In the genomic region with DNA sequence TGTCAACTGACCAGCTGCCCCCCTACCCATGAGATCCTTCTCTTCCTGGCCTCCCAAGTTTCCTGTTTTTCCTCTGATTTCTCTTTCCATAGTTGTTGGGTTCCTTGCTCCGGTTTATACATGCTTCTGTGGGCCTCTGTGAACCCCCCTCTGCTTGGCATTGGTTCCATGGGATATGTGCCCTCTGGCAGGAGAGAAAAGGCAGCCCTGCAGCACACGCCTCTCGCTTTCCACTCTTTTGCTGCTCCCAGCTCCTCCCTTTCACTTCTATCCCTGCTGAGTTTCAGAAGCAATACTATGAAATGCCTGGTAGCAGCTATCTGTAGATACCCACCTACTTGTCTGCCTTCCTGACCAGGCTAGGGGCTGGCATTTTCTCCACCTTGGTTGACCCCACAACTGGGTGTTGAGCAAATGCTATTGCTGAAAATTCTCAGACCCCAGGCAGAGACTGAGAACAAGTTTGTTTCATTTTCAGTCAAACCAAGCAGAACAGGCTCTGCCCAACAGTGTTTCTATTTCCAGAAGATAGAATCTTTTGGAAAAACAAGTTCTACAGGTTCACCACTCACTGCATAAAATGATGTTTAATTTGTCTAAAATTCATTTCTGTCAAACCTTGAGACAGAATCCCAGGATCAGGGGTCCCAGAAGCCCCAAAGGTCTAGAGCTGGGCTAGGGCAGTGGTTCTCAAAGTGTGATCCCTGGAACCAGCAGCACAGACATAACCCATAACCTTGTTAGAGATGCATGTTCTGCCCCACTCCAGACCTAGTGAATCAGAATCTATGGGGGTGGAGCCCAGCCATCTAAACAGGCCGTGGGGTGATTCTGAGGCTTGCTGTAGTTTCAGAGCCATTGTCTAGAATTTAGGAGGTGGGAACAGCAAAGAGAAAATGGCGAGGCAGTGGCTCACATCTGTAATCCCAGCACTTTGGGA, we compare ENCODE assay signal across 1 cellular context.
TF ChIP-seq lines count a peak whose summit lies in the region.

No MANE protein-coding gene starts in this region.

TF ChIP-seq in IMR-90, 13 proteins besides CTCF, POLR2A, EP300 and RAD21 (continued from another document):
- no peak for TF ChIP-seq NFE2L2 (IDR thresholded peaks at IDR 0.05; ENCODE audit: low read depth, low read length)
